In genomic region chr17:48330386-48330785, GRCh38 we compare ENCODE assay signal across 17 cellular contexts.
DNase-seq lines count a peak whose midpoint lies in the region; ATAC-seq, FAIRE-seq and TF ChIP-seq lines count a peak whose summit lies in the region.
"Had no signal": no experiment of that assay in that cellular context is flagged by ENCODE, and none has a peak within 500 bp of the region (broad histone marks: within the 10 kb centered on the region; RNA-seq: fewer than 3 reads in every experiment).

No MANE protein-coding gene starts in this region.

- H2AK5ac ChIP-seq in mesenchymal stem cell (ENCODE audit: low read length, severe bottlenecking): no peak overlapping the region

- H3K27ac ChIP-seq in mesenchymal stem cell (ENCODE audit: low read length, poor library complexity, severe bottlenecking): no peak overlapping the region
- H3K27ac ChIP-seq: C4-2B, KMS-11 had no signal

- no peak for TF ChIP-seq CTCF in omental fat pad (IDR thresholded peaks at IDR 0.05)

- H2BK5ac ChIP-seq in mesenchymal stem cell (ENCODE audit: low read depth, low read length, poor library complexity, severe bottlenecking): no peak overlapping the region

- H3K4me3 ChIP-seq in mesenchymal stem cell (ENCODE audit: insufficient read depth in 1 of 2, low read depth in 1 of 2, low read length in 2 of 2): no peak overlapping the region

- WGBS in mesenchymal stem cell: 66% methylated on average over 3 of the region's 3 CpGs

- H2AFZ ChIP-seq in mesenchymal stem cell (ENCODE audit: low read depth, low read length): no peak overlapping the region

- no peak overlapping the region for H4K91ac ChIP-seq in mesenchymal stem cell (ENCODE audit: low read length)

- no peak overlapping the region for H3K9ac ChIP-seq in mesenchymal stem cell (ENCODE audit: low read length)
- H3K9ac ChIP-seq: KMS-11 had no signal

- DNase-seq in A172 (ENCODE audit: low spot score) (peak; percentile 54), H54 (ENCODE audit: insufficient read length, low spot score) (peak; percentile 40), OCI-M1 (lab: John Stamatoyannopoulos, UW) (peak; percentile 9), mesenchymal stem cell (peak; percentile 42), NCI-H774 (lab: John Stamatoyannopoulos, UW) (no peak), NCI-H2171 treated with DMSO at 0.1 percent for 48 hours (lab: John Stamatoyannopoulos, UW) (no peak), omental fat pad (ENCODE audit: low spot score) (no peak)
- DNase-seq: NCI-H1105 treated with DMSO at 0.1 percent for 48 hours, NCI-H187, NCI-H446, SHP77 treated with DMSO at 0.1 percent for 48 hours had no signal

- TF ChIP-seq POLR2A in H54 (IDR thresholded peaks at IDR 0.05; ENCODE audit: low read depth, low read length): no peak

- H3K4ac ChIP-seq in mesenchymal stem cell (ENCODE audit: low read depth in 1 of 2, low read length in 2 of 2): no peak overlapping the region

- no peak overlapping the region for H2BK120ac ChIP-seq in mesenchymal stem cell (ENCODE audit: low read depth, low read length)

- no peak overlapping the region for H2BK15ac ChIP-seq in mesenchymal stem cell (ENCODE audit: low read depth, poor library complexity, severe bottlenecking)

- no peaks in the 10 kb centered on the region for H3K36me3 ChIP-seq in mesenchymal stem cell (ENCODE audit: control insufficient read depth in 1 of 2, insufficient read depth in 2 of 2, low read depth in 1 of 2, low read length in 2 of 2)

- H3K4me2 ChIP-seq in mesenchymal stem cell (ENCODE audit: low read length, poor library complexity, severe bottlenecking): no peak overlapping the region
- H3K4me2 ChIP-seq: KMS-11 had no signal

- ATAC-seq in GM18517 (IDR thresholded peaks at IDR 0.05; ENCODE audit: unreplicated experiment) (no peak), omental fat pad (ENCODE audit: low FRiP score) (no peak)
- ATAC-seq: SK-N-SH treated with all-trans-retinoic acid at 6 μM for 48 hours had no signal

- FAIRE-seq in H54 (lab: Jason Lieb, UNC): peak; percentile 99
- FAIRE-seq: H1, RCC 7860 had no signal

- no peaks in the 10 kb centered on the region for H3K4me1 ChIP-seq in mesenchymal stem cell (ENCODE audit: control insufficient read depth, insufficient read depth, low read depth, low read length)

- no peak overlapping the region for H3K23ac ChIP-seq in mesenchymal stem cell (ENCODE audit: low read length in 2 of 2)

- H3K27me3 ChIP-seq in mesenchymal stem cell (ENCODE audit: control insufficient read depth in 1 of 2, insufficient read depth in 1 of 2, low read length in 2 of 2): peaks cover 8 to 10% of the 10 kb centered on the region in 2 experiments

- H3K79me1 ChIP-seq in mesenchymal stem cell (replicated peaks; ENCODE audit: low read length, poor library complexity, severe bottlenecking): no peaks in the 10 kb centered on the region

- H3K9me3 ChIP-seq in mesenchymal stem cell (ENCODE audit: control insufficient read depth, low read length): no peaks in the 10 kb centered on the region

- no peak overlapping the region for H3K18ac ChIP-seq in mesenchymal stem cell (ENCODE audit: low read depth in 1 of 2, low read length in 2 of 2)

- no peak overlapping the region for H4K8ac ChIP-seq in mesenchymal stem cell (ENCODE audit: low read length)

- H2BK12ac ChIP-seq in mesenchymal stem cell (ENCODE audit: low read length in 2 of 2): no peak overlapping the region

- H3K14ac ChIP-seq in mesenchymal stem cell (ENCODE audit: low read length in 2 of 2): peak overlapping the region in 1 of 2 experiments; percentile 25

Comparison
In these comparisons a context has a peak if more than half of its experiments do, and no peak if none do; other contexts are left out.
1. DNase-seq: peak in A172 (single experiment), H54 (single experiment), OCI-M1 (single experiment) and mesenchymal stem cell (single experiment); none in NCI-H774 (single experiment), NCI-H2171 treated with DMSO at 0.1 percent for 48 hours (single experiment) and omental fat pad (single experiment).